ENCODE assay signal across 8 cellular contexts in the genomic region with DNA sequence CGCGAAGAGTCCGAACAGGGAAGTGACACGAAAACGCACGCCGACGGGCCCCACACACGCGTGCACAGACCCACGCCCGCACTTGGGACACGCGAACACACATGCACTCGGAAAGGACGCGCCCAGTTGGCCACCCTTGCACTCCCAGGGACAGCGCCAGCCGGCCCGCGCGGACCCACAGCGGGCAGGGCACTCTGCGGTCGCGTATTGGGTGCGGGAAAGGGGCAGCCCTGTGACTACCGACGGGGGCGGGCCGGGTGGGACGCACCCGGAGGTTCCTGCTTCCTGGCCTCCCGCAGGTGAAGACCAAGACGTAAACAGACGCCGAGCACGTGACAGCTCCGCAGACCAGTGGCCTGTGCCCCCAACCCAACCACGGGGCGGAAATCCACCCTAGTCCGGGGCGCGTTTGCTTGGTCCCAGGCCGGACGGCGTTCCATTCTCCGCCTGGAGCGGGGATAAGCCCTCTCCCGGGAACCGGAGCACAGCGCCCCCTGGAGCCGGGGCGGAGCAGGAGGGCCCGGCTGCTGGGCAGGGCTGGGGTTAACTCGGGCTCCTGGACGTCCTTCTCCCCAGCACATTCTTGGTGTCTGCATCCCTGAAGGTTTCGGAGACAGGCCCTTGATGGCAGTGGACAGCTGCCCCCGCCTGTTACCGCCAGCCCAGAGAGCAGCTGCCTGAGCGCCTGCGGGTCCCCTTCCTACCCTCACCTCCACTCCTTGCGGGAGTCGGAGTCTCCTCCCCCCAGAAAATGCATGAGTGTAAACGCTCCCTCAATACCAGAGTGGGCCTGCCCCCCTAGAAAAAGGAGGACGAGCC. TPM values are rescaled to one million over a fixed set of nuclear protein-coding genes. Genes with fewer than 3 reads are reported as not detected.
A peak's percentile ranks its signal among the peaks of the same experiment; 100 is the strongest.
DNase-seq lines count a peak whose midpoint lies in the region; ATAC-seq and TF ChIP-seq lines count a peak whose summit lies in the region.

No MANE protein-coding gene starts in this region.

- H2AFZ ChIP-seq in Loucy (ENCODE audit: low read length), result peak overlapping the region; percentile 99

- H3K36me3 Mint-ChIP-seq in CD8-positive, alpha-beta T cell, result peaks cover 22% of the 10 kb centered on the region

- peak overlapping the region; percentile 98 for H3K4me2 ChIP-seq in Loucy (ENCODE audit: low read depth, low read length, poor library complexity, severe bottlenecking)

- ATAC-seq in CD8-positive, alpha-beta T cell, result peak; percentile 37
- ATAC-seq in GM19438 (IDR thresholded peaks at IDR 0.05; ENCODE audit: low read depth, unreplicated experiment), result peak; percentile 26
- peak; percentile 44 to 49 for ATAC-seq in right cardiac atrium
- ATAC-seq in GM19467 (IDR thresholded peaks at IDR 0.05; ENCODE audit: unreplicated experiment), result no peak

- CTCF ChIA-PET in CD8-positive, alpha-beta T cell (lab: Charles Lee), result interaction anchor here (0.6 to 20.9 kb wide), 18 partner anchors 10 to 352 kb away, joined by 3 to 222 read pairs (median 4); a partner anchor contains a TSS

- peaks cover 36% of the 10 kb centered on the region for H3K79me2 ChIP-seq in Loucy (ENCODE audit: insufficient read depth, low read length)

- intact Hi-C loops in CD8-positive, alpha-beta T cell (cut with DNase I, micrococcal nuclease), result loop anchor here (1.0 to 10.0 kb wide), 8 partner anchors 10 to 1060 kb away; a partner anchor contains a TSS
- intact Hi-C loops in right cardiac atrium (cut with DNase I), result no loop called here

- under 1% methylated on average over 66 of the region's 66 CpGs for WGBS in right cardiac atrium

- TF ChIP-seq CTCF in CD8-positive, alpha-beta T cell (IDR thresholded peaks at IDR 0.05), result peak; percentile 97
- TF ChIP-seq CTCF in Loucy (conservative IDR thresholded peaks at IDR 0.05; ENCODE audit: low read length), result peak; percentile 82

- H3K36me3 ChIP-seq in CD8-positive, alpha-beta T cell (ENCODE audit: insufficient read depth, low read length), result peaks cover 3% of the 10 kb centered on the region
- H3K36me3 ChIP-seq in Loucy (ENCODE audit: insufficient read depth, low read length) (no peaks in the 10 kb centered on the region; the same call in 1 of the 2 replicates), rectal smooth muscle tissue (ENCODE audit: control insufficient read depth, insufficient read depth, low read length) (no peaks in the 10 kb centered on the region)

- H3K9me3 ChIP-seq in CD8-positive, alpha-beta T cell (ENCODE audit: low read length), result no peaks in the 10 kb centered on the region
- H3K9me3 ChIP-seq in Loucy (ENCODE audit: insufficient read depth, low read depth, low read length) (no peaks in the 10 kb centered on the region), right cardiac atrium (ENCODE audit: control insufficient read depth, low read length) (no peaks in the 10 kb centered on the region)

- peaks cover 23% of the 10 kb centered on the region for H3K4me1 Mint-ChIP-seq in CD8-positive, alpha-beta T cell (ENCODE audit: low read depth)

- no peaks in the 10 kb centered on the region for H3K9me2 ChIP-seq in Loucy (replicated peaks; ENCODE audit: low read depth, low read length)

- POLR2A ChIA-PET in CD8-positive, alpha-beta T cell (lab: Charles Lee), result interaction anchor here (0.5 to 3.7 kb wide), 9 partner anchors 9 to 84 kb away, joined by 3 to 29 read pairs (median 6); a partner anchor contains a TSS

- H4K20me1 ChIP-seq in Loucy (ENCODE audit: insufficient read depth, low read length, poor library complexity, severe bottlenecking), result no peaks in the 10 kb centered on the region

- H3K9ac ChIP-seq in Loucy (ENCODE audit: low read depth, low read length, poor library complexity, severe bottlenecking) (peak overlapping the region; percentile 84), rectal smooth muscle tissue (ENCODE audit: low read length) (peak overlapping the region; percentile 50)

- no peaks in the 10 kb centered on the region for H3F3A ChIP-seq in Loucy (ENCODE audit: low read depth)

- H3K4me1 ChIP-seq in CD8-positive, alpha-beta T cell (ENCODE audit: insufficient read depth, low read length), result peaks cover 27% of the 10 kb centered on the region
- peaks cover 37% of the 10 kb centered on the region for H3K4me1 ChIP-seq in Loucy (ENCODE audit: insufficient read depth, low read length, poor library complexity, severe bottlenecking)
- H3K4me1 ChIP-seq in right cardiac atrium (ENCODE audit: control insufficient read depth, insufficient read depth, low read length), result peaks cover 13% of the 10 kb centered on the region
- H3K4me1 ChIP-seq in rectal smooth muscle tissue (ENCODE audit: control insufficient read depth, insufficient read depth, low read length), result peaks cover 30% of the 10 kb centered on the region

- no peaks in the 10 kb centered on the region for H3K9me3 Mint-ChIP-seq in CD8-positive, alpha-beta T cell

- DNase-seq in CD8-positive, alpha-beta T cell, result peak in 6 of 7 experiments; percentile 57 to 85 (median 68)
- DNase-seq in T-helper 1 cell, result peak; percentile 60 to 68 (median 63)
- peak; percentile 79 to 94 (median 90) for DNase-seq in right cardiac atrium

- H3K27ac Mint-ChIP-seq in CD8-positive, alpha-beta T cell, result peak overlapping the region; percentile 93

- H3K4me3 Mint-ChIP-seq in CD8-positive, alpha-beta T cell, result peak overlapping the region; percentile 87

- peak overlapping the region; percentile 81 for H3K4me3 ChIP-seq in CD8-positive, alpha-beta T cell (ENCODE audit: low read depth, low read length)
- H3K4me3 ChIP-seq in Loucy (ENCODE audit: low read length, poor library complexity, severe bottlenecking), result peak overlapping the region; percentile 91
- H3K4me3 ChIP-seq in right cardiac atrium (ENCODE audit: low read length), result peak overlapping the region; percentile 89
- H3K4me3 ChIP-seq in rectal smooth muscle tissue (ENCODE audit: low read length), result peak overlapping the region; percentile 79

- H3K27me3 Mint-ChIP-seq in CD8-positive, alpha-beta T cell (ENCODE audit: low read depth), result no peaks in the 10 kb centered on the region

- peak overlapping the region; percentile 88 for H3K27ac ChIP-seq in CD8-positive, alpha-beta T cell (ENCODE audit: low read depth, low read length)
- H3K27ac ChIP-seq in angular gyrus (ENCODE audit: low read depth, low read length) (peak overlapping the region; percentile 98), right cardiac atrium (ENCODE audit: low read length) (peak overlapping the region; percentile 97), rectal smooth muscle tissue (ENCODE audit: low read depth, low read length) (peak overlapping the region; percentile 93)

- no peaks in the 10 kb centered on the region for H3K27me3 ChIP-seq in CD8-positive, alpha-beta T cell (ENCODE audit: insufficient read depth, low read length)
- H3K27me3 ChIP-seq in Loucy (ENCODE audit: insufficient read depth, low read length, poor library complexity, severe bottlenecking) (no peaks in the 10 kb centered on the region), right cardiac atrium (ENCODE audit: control insufficient read depth, insufficient read depth) (no peaks in the 10 kb centered on the region), rectal smooth muscle tissue (ENCODE audit: control insufficient read depth, insufficient read depth, low read length) (no peaks in the 10 kb centered on the region)

RNA-seq across cellular contexts. Expression of a gene that starts 2.0 kb away (rescaled TPM):
- 10 to 100 TPM in 1 of 2 experiments, 1 to 10 TPM in 1; 9.2 to 10.5 TPM for total RNA-seq in CD8-positive, alpha-beta T cell
- total RNA-seq in right cardiac atrium, result 10 to 100 TPM; 42.5 to 48.5 (median 47.5) TPM
- 66.4 TPM for polyA plus RNA-seq in right cardiac atrium

RNA-seq across cellular contexts. Expression of a gene that starts 10.2 kb away (rescaled TPM):
- total RNA-seq in CD8-positive, alpha-beta T cell, result 1 to 10 TPM; 4.6 to 4.7 TPM
- 1 to 10 TPM; 4.3 to 7.5 (median 5.2) TPM for total RNA-seq in right cardiac atrium
- 4.4 TPM for polyA plus RNA-seq in right cardiac atrium

RNA-seq across cellular contexts. Expression of a gene that starts 10.3 kb away (rescaled TPM):
- 10 to 100 TPM; 28.3 to 28.4 TPM for total RNA-seq in CD8-positive, alpha-beta T cell
- 10 to 100 TPM; 47.2 to 62.6 (median 60.6) TPM for total RNA-seq in right cardiac atrium
- polyA plus RNA-seq in right cardiac atrium, result 90.6 TPM

RNA-seq across cellular contexts. Expression of a gene that starts 28.3 kb away (rescaled TPM):
- total RNA-seq in CD8-positive, alpha-beta T cell, result under 1 TPM; 0.35 to 0.61 TPM
- 1 to 10 TPM; 3.1 to 3.8 (median 3.3) TPM for total RNA-seq in right cardiac atrium
- polyA plus RNA-seq in right cardiac atrium, result 3.2 TPM

RNA-seq across cellular contexts. Expression of a gene that starts 33.4 kb away (rescaled TPM):
- total RNA-seq in CD8-positive, alpha-beta T cell, result 1 to 10 TPM in 1 of 2 experiments, under 1 TPM in 1; 0.95 to 1.7 TPM
- under 1 TPM; 0.33 to 0.94 (median 0.83) TPM for total RNA-seq in right cardiac atrium
- polyA plus RNA-seq in right cardiac atrium, result 0.41 TPM

Comparison
In these comparisons a context has a peak if more than half of its experiments do, and no peak if none do; other contexts are left out.
1. intact Hi-C loops: an anchor here in CD8-positive, alpha-beta T cell (1.0 to 10.0 kb wide); none called in right cardiac atrium.